17 cellular contexts compared by ENCODE assay signal in the genomic region with DNA sequence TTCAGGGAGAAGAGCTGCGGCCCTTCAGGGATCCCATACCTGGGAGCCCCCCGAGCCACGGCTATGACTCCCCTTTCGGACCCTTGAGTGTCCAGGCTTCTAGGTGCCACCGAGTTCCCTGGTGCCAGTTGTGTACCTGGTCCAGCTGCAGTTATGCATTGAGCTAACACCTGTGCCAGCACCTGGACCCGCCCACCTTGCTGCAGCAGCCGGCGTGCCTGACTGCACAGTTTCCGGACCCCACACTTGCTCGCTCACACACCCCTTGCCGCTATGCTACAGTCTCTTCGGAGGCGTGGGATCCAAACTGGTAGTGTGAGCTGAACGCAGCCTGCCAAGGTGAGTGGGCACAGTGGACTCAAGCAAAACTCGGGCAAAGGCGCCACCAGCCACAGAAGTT.
"Had no signal": no experiment of that assay in that cellular context is flagged by ENCODE, and none has a peak within 500 bp of the region (broad histone marks: within the 10 kb centered on the region; RNA-seq: fewer than 3 reads in every experiment).

No MANE protein-coding gene starts in this region.

- H3K27ac ChIP-seq: SJSA1 had no signal

- H3K4me1 ChIP-seq: SJSA1 had no signal

- FAIRE-seq: astrocyte, K562 had no signal

- H3K27me3 ChIP-seq: SJSA1 had no signal

- H3K36me3 ChIP-seq: SJSA1 had no signal

- H3K4me3 ChIP-seq: K562, SJSA1 had no signal

- H3K9me3 ChIP-seq: SJSA1 had no signal

- DNase-seq: activated CD4-positive, alpha-beta T cell treated with anti-CD3 and anti-CD28 coated beads for 48 hours; activated CD4-positive, alpha-beta T cell treated with anti-CD3 and anti-CD28 coated beads, Interleukin-2, amount 50 U/mL, for 4 hours; activated CD8-positive, alpha-beta memory T cell treated with anti-CD3 and anti-CD28 coated beads, Interleukin-2, amount 50 U/mL, for 48 hours; activated CD8-positive, alpha-beta T cell treated with anti-CD3 and anti-CD28 coated beads, Interleukin-2, amount 10 ng/mL, durations not matched to agents 7 days and 5 days; activated naive CD4-positive, alpha-beta T cell treated with anti-CD3 and anti-CD28 coated beads for 36 hours; activated T-cell treated with anti-CD3 and anti-CD28 coated beads, Interleukin-2, amount 50 U/mL, for 1 hour; amygdala; Karpas-422; MM.1S; NCI-H1105 treated with DMSO at 0.1 percent for 48 hours; NCI-H1930; NCI-H2171; NCI-H2227 treated with DMSO at 0.1 percent for 48 hours had no signal

- ATAC-seq: activated CD4-positive, CD25-positive, alpha-beta regulatory T cell treated with anti-CD3 and anti-CD28 coated beads, Interleukin-2, amount 50 U/mL, for 24 hours; activated CD8-positive, alpha-beta T cell treated with anti-CD3 and anti-CD28 coated beads, Interleukin-2, amount 10 ng/mL, durations not matched to agents 7 days and 5 days; K562 had no signal
